Comparison of ENCODE assay signal across 23 cellular contexts in the genomic region with DNA sequence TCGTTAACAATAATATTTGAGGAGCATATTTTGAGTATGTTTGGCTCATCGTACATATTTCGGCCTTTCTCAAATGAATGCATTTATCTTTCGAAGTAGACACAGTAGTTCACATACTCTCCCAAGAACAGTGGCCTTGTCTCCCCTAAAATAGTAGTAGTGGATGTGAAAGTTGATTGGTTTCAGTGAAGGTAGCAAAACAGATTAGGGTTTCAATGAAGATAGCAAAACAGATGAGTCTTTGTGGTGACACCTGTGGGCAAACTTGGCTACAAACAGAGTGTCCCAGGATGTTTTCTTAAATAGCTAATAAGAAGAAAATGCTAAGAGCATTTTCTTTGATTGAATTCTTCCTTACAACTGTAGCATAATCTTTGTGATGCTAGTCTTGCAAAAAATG.
A peak's percentile ranks its signal among the peaks of the same experiment; 100 is the strongest.
DNase-seq lines count a peak whose midpoint lies in the region; ATAC-seq and TF ChIP-seq lines count a peak whose summit lies in the region.
"Had no signal": no experiment of that assay in that cellular context is flagged by ENCODE, and none has a peak within 500 bp of the region (broad histone marks: within the 10 kb centered on the region; RNA-seq: fewer than 3 reads in every experiment).

No MANE protein-coding gene starts in this region.

- H4K20me1 ChIP-seq in KMS-11 (ENCODE audit: insufficient read depth), result no peaks in the 10 kb centered on the region

- no peaks in the 10 kb centered on the region for H3K27me3 Mint-ChIP-seq in CD8-positive, alpha-beta T cell (ENCODE audit: low read depth)
- H3K27me3 Mint-ChIP-seq: CD4-positive, CD25-positive, alpha-beta regulatory T cell had no signal

- H3K79me2 ChIP-seq in KMS-11 (ENCODE audit: insufficient read depth, low read depth), result no peaks in the 10 kb centered on the region

- no peaks in the 10 kb centered on the region for H3K9me3 ChIP-seq in CD8-positive, alpha-beta T cell (ENCODE audit: low read length)
- H3K9me3 ChIP-seq: BLaER1, SJSA1 had no signal

- POLR2A ChIA-PET in GM10248 (lab: Yijun Ruan, JAX), result no interaction called here
- POLR2A ChIA-PET in CD8-positive, alpha-beta T cell (lab: Charles Lee), result no interaction called here

- ATAC-seq in GM19351 (IDR thresholded peaks at IDR 0.05; ENCODE audit: unreplicated experiment) (peak; percentile 43), HG03108 (IDR thresholded peaks at IDR 0.05; ENCODE audit: unreplicated experiment) (no peak)
- ATAC-seq in CD8-positive, alpha-beta T cell, result no peak
- ATAC-seq: K562 had no signal

- H2AFZ ChIP-seq in KMS-11 (ENCODE audit: low read depth), result no peak overlapping the region

- no peak overlapping the region for H3K4me3 Mint-ChIP-seq in CD8-positive, alpha-beta T cell
- H3K4me3 Mint-ChIP-seq: CD4-positive, CD25-positive, alpha-beta regulatory T cell had no signal

- no peaks in the 10 kb centered on the region for H3K9me3 Mint-ChIP-seq in CD8-positive, alpha-beta T cell
- H3K9me3 Mint-ChIP-seq: CD4-positive, CD25-positive, alpha-beta regulatory T cell had no signal

- no peaks in the 10 kb centered on the region for H3K27me3 ChIP-seq in KMS-11 (ENCODE audit: insufficient read depth, low read depth)
- no peaks in the 10 kb centered on the region for H3K27me3 ChIP-seq in CD8-positive, alpha-beta T cell (ENCODE audit: insufficient read depth, low read length)
- H3K27me3 ChIP-seq: BLaER1, SJSA1 had no signal

- H3K4me2 ChIP-seq in KMS-11, result peak overlapping the region; percentile 19; the same call in 1 of the 2 replicates
- H3K4me2 ChIP-seq: BLaER1 had no signal

- H3K9ac ChIP-seq in KMS-11, result no peak overlapping the region
- H3K9ac ChIP-seq: BLaER1 had no signal

- H3K27ac Mint-ChIP-seq in CD8-positive, alpha-beta T cell, result no peak overlapping the region
- H3K27ac Mint-ChIP-seq: CD4-positive, CD25-positive, alpha-beta regulatory T cell had no signal

- DNase-seq in GM10248 (ENCODE audit: extremely low spot score), result peak; percentile 11
- DNase-seq in epithelial cell of prostate (ENCODE audit: low read depth, low spot score), result no peak
- no peak for DNase-seq in NOMO-1 treated with DMSO at 0.1 percent for 48 hours (lab: John Stamatoyannopoulos, UW; ENCODE audit: unreplicated experiment)
- no peak for DNase-seq in CD8-positive, alpha-beta T cell
- DNase-seq: ACHN, DMS53, H7, NCI-H1105 treated with DMSO at 0.1 percent for 48 hours, NCI-H146, NCI-H1930, NCI-H2107, NCI-H524, NCI-H774, Right ventricle myocardium superior, RPMI8226 had no signal

- no peak for TF ChIP-seq CTCF in GM10248 (IDR thresholded peaks at IDR 0.05; ENCODE audit: control extremely low read depth, extremely low read depth, low read depth, missing control alignments)
- TF ChIP-seq CTCF in KMS-11 (conservative IDR thresholded peaks at IDR 0.05; ENCODE audit: low read depth, low read length), result no peak
- TF ChIP-seq CTCF in CD8-positive, alpha-beta T cell (IDR thresholded peaks at IDR 0.05), result no peak

- intact Hi-C loops in CD8-positive, alpha-beta T cell (cut with DNase I, micrococcal nuclease), result no loop called here

- no peak overlapping the region for H3K4me3 ChIP-seq in KMS-11 (IDR thresholded peaks at IDR 0.05; ENCODE audit: insufficient read depth, low read depth, low read length)
- no peak overlapping the region for H3K4me3 ChIP-seq in CD8-positive, alpha-beta T cell (ENCODE audit: low read depth, low read length)
- H3K4me3 ChIP-seq: BLaER1, K562, SJSA1 had no signal

- CTCF ChIA-PET in GM10248 (lab: Yijun Ruan, JAX), result interaction anchor here (1.0 to 1.5 kb wide), 3 partner anchors 14 to 56 kb away, joined by 3 to 7 read pairs (median 3); no protein-coding TSS in a partner anchor
- CTCF ChIA-PET in CD8-positive, alpha-beta T cell (lab: Charles Lee), result no interaction called here

- H3K27ac ChIP-seq in KMS-11 (no peak overlapping the region), epithelial cell of prostate (peak overlapping the region; percentile 61)
- no peak overlapping the region for H3K27ac ChIP-seq in CD8-positive, alpha-beta T cell (ENCODE audit: low read depth, low read length)
- H3K27ac ChIP-seq: 22Rv1, BLaER1, SJSA1 had no signal

- no peaks in the 10 kb centered on the region for H3K36me3 ChIP-seq in KMS-11 (ENCODE audit: insufficient read depth)
- H3K36me3 ChIP-seq in CD8-positive, alpha-beta T cell (ENCODE audit: insufficient read depth, low read length), result peaks cover 22% of the 10 kb centered on the region

- H3K4me1 ChIP-seq in KMS-11 (ENCODE audit: low read depth, poor library complexity, severe bottlenecking), result peaks cover 21% of the 10 kb centered on the region
- no peaks in the 10 kb centered on the region for H3K4me1 ChIP-seq in CD8-positive, alpha-beta T cell (ENCODE audit: insufficient read depth, low read length)
- H3K4me1 ChIP-seq: BLaER1 had no signal

- H3K36me3 Mint-ChIP-seq in CD8-positive, alpha-beta T cell, result peaks cover 63% of the 10 kb centered on the region

- H3K4me1 Mint-ChIP-seq in CD8-positive, alpha-beta T cell (ENCODE audit: low read depth), result no peaks in the 10 kb centered on the region
